Comparison of ENCODE assay signal across 8 cellular contexts in the genomic region with DNA sequence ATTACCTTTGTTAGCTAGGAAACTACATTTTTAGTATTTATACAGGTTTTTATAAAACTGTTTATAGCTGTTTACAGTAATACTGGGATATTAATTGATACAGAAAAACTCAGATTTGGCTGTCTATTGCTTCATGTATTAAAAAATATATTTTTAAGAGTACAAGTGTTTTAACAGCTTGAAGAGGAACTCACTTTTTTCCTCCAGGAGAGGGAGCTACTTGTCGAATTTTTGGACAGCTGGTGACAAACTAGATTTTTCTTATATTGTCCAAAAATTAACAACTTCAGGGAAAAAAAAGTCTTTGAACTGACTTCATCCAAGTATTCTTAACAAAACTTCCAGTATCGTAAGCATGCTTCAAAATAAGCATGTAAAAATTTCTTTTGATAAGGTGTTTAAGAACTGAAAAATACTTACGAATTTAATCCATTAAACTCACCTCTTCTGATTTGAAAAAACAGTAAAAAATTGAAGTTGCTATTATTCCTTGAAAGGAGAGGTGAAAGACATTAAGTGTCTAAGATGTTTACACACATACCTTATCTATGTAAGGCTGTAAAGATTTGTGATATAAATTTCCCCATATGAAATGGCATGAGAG. TPM values are rescaled to one million over a fixed set of nuclear protein-coding genes. Genes with fewer than 3 reads are reported as not detected.
A peak's percentile ranks its signal among the peaks of the same experiment; 100 is the strongest.
DNase-seq lines count a peak whose midpoint lies in the region; ATAC-seq, FAIRE-seq and TF ChIP-seq lines count a peak whose summit lies in the region.

No MANE protein-coding gene starts in this region.

- ATAC-seq in HepG2 (no peak), GM21723 (IDR thresholded peaks at IDR 0.05; ENCODE audit: unreplicated experiment) (no peak)
- ATAC-seq in stimulated activated naive CD8-positive, alpha-beta T cell treated with anti-CD3 and anti-CD28 coated beads, Interleukin-15, Interleukin-2, amounts not matched to agents 100 U/mL and 50 U/mL, for 24 hours, result no peak

- H3K9me3 ChIP-seq in HepG2 (ENCODE audit: low read length) (no peaks in the 10 kb centered on the region), vagina (no peaks in the 10 kb centered on the region)

- H3K27me3 ChIP-seq in HepG2 (ENCODE audit: control insufficient read depth in 1 of 2, insufficient read depth in 2 of 2, low read length in 2 of 2) (no peaks in the 10 kb centered on the region), vagina (no peaks in the 10 kb centered on the region)

- H3K79me2 ChIP-seq in HepG2 (ENCODE audit: insufficient read depth, low read length), result peaks cover 57% of the 10 kb centered on the region

- FAIRE-seq in HepG2 (lab: Jason Lieb, UNC), result no peak

- CTCF ChIA-PET in HepG2 (lab: Yijun Ruan, JAX; ENCODE audit: low intra/inter-chr PET ratio, low total read pairs), result interaction anchor here (1.1 kb wide), 1 partner anchor 795 kb away, joined by 3 read pairs; no protein-coding TSS in a partner anchor

- DNase-seq in SIG-M5 treated with dmso at 0.1 percent for 504 hours (lab: John Stamatoyannopoulos, UW; ENCODE audit: unreplicated experiment) (peak; percentile 68), SIG-M5 (lab: John Stamatoyannopoulos, UW) (no peak), NCI-H1694 treated with DMSO at 0.1 percent for 48 hours (lab: John Stamatoyannopoulos, UW) (peak; percentile 57), astrocyte of the hippocampus (ENCODE audit: low read depth, low spot score) (peak; percentile 72), HepG2 (ENCODE audit: low spot score) (peak; percentile 13), vagina (ENCODE audit: extremely low spot score in 2 of 2) (no peak)
- DNase-seq in stimulated activated naive CD8-positive, alpha-beta T cell treated with anti-CD3 and anti-CD28 coated beads, Interleukin-15, Interleukin-2, amounts not matched to agents 100 U/mL and 50 U/mL, for 24 hours, result no peak

- TF ChIP-seq POLR2A in HepG2 (IDR thresholded peaks at IDR 0.05; ENCODE audit: insufficient read depth in 1 of 2, low read depth in 2 of 2, low read length in 2 of 2), result no peak
- no peak for TF ChIP-seq POLR2A in vagina (IDR thresholded peaks at IDR 0.05)

- H3K9ac ChIP-seq in HepG2 (ENCODE audit: insufficient read depth, low read depth, low read length), result no peak overlapping the region

- TF ChIP-seq EP300 in HepG2 (IDR thresholded peaks at IDR 0.05; ENCODE audit: low read depth in 2 of 2, low read length in 2 of 2), result no peak
- TF ChIP-seq EP300 in HepG2 (CRISPR knock-in tag; IDR thresholded peaks at IDR 0.05; ENCODE audit: borderline replicate concordance), result no peak

- in situ Hi-C loops in HepG2 (cut with HindIII; ENCODE audit: extremely low pct_ligation_motif_present, low pct_unique_long_range_greater_than_20kb), result no loop called here

- no peak overlapping the region for H2AFZ ChIP-seq in HepG2 (ENCODE audit: low read length)

- H3K27ac ChIP-seq in HepG2 (ENCODE audit: extremely low read length, insufficient read depth, low read length) (no peak overlapping the region), vagina (peak overlapping the region; percentile 99)

- H3K4me2 ChIP-seq in HepG2 (ENCODE audit: low read depth, low read length), result peak overlapping the region; percentile 82

- no TSS peak for BruUV-seq in HepG2 (replicated peaks; lab: Mats Ljungman, UMichigan)

- peak overlapping the region in 1 of 3 experiments; percentile 14; a peak in 1 of 6 replicates for H3K4me3 ChIP-seq in HepG2 (replicated peaks in 1 of 3; ENCODE audit: insufficient read depth in 1 of 3, low read depth in 2 of 3, low read length in 3 of 3)
- peak overlapping the region in 1 of 2 donors; percentile 95 for H3K4me3 ChIP-seq in vagina

- WGBS in HepG2 (ENCODE audit: low lambda C conversion rate), result 32% methylated on average over 3 of the region's 3 CpGs

- no peak for TF ChIP-seq RAD21 in HepG2 (CRISPR knock-in tag; IDR thresholded peaks at IDR 0.05)

- TF ChIP-seq CTCF in HepG2 (CRISPR knock-in tag; IDR thresholded peaks at IDR 0.05), result 0 out of 2 replicates have a peak, but pooled peaks have one; percentile 10
- TF ChIP-seq CTCF in vagina (IDR thresholded peaks at IDR 0.05), result peak in 2 of 3 experiments; percentile 47

- H3K4me1 ChIP-seq in HepG2 (ENCODE audit: insufficient read depth, low read length), result peaks cover 32% of the 10 kb centered on the region
- peaks cover 59% of the 10 kb centered on the region for H3K4me1 ChIP-seq in vagina

- intact Hi-C loops in HepG2 (cut with micrococcal nuclease; ENCODE audit: unreplicated experiment), result loop anchor here (5.0 kb wide), 1 partner anchor 797 kb away; no protein-coding TSS in a partner anchor
- intact Hi-C loops in vagina (cut with DNase I), result no loop called here

- H4K20me1 ChIP-seq in HepG2 (ENCODE audit: insufficient read depth, low read length), result no peaks in the 10 kb centered on the region

- POLR2A ChIA-PET in HepG2 (lab: Yijun Ruan, JAX), result no interaction called here

- H3K36me3 ChIP-seq in HepG2 (replicated peaks in 1 of 2; ENCODE audit: control insufficient read depth in 1 of 2, insufficient read depth in 2 of 2, low read length in 2 of 2) (no peaks in the 10 kb centered on the region), vagina (no peaks in the 10 kb centered on the region)

TF ChIP-seq in HepG2, 621 proteins besides CTCF, POLR2A, EP300 and RAD21:
- no peak for TF ChIP-seq ZNF414 (CRISPR knock-in tag; IDR thresholded peaks at IDR 0.05)
- TF ChIP-seq STAG1 (CRISPR knock-in tag; IDR thresholded peaks at IDR 0.05), result peak; percentile 18; the same call in 1 of the 2 replicates
- no peak for TF ChIP-seq GATAD1 (CRISPR knock-in tag; IDR thresholded peaks at IDR 0.05)
- peak; percentile 25; the same call in 1 of the 2 replicates for TF ChIP-seq SMC3 (IDR thresholded peaks at IDR 0.05; ENCODE audit: low read length)
- TF ChIP-seq RFXAP (CRISPR knock-in tag; IDR thresholded peaks at IDR 0.05; ENCODE audit: borderline replicate concordance), result no peak

RNA-seq across cellular contexts. Expression of gene DIPK2A, which starts 4.0 kb away (rescaled TPM):
- 3.3 and 8.0 TPM in 2 replicates for total RNA-seq in HepG2 (2016; rRNA removed; fragmentation: Illumina TruSeq; extraction: Trizol)
- 17.2 and 18.6 TPM in 2 replicates for total RNA-seq in HepG2 (2016; cell fraction: cytosol; rRNA removed; fragmentation: Illumina TruSeq; extraction: Trizol; ENCODE audit: low read depth)
- 3.1 and 7.8 TPM in 2 replicates for total RNA-seq in HepG2 (2016; cell fraction: insoluble cytoplasmic fraction; rRNA removed; fragmentation: Illumina TruSeq; extraction: Trizol)
- total RNA-seq in HepG2 (2016; cell fraction: membrane; rRNA removed; fragmentation: Illumina TruSeq; extraction: Trizol), result 6.8 and 7.4 TPM in 2 replicates
- 10.5 and 11.3 TPM in 2 replicates for total RNA-seq in HepG2 (2016; cell fraction: nucleus; rRNA removed; fragmentation: Illumina TruSeq; extraction: Trizol)
- polyA plus RNA-seq in HepG2 (2011; rRNA removed), result 4.1 and 5.8 TPM in 2 replicates
- 4.0 and 6.9 TPM in 2 replicates for polyA plus RNA-seq in HepG2 (2011; cell fraction: cytosol; rRNA removed)
- 8.8 and 14.0 TPM in 2 replicates for polyA plus RNA-seq in HepG2 (2011; cell fraction: nucleus; rRNA removed)
- polyA plus RNA-seq in HepG2 (2012), result 6.9 and 8.8 TPM in 2 replicates
- polyA plus RNA-seq in HepG2 (2016; cell fraction: cytosol; fragmentation: Illumina TruSeq; extraction: Trizol; ENCODE audit: low read depth), result 0.35 and 0.37 TPM in 2 replicates
- 3.8 and 4.1 TPM in 2 replicates for polyA plus RNA-seq in HepG2 (2016; cell fraction: insoluble cytoplasmic fraction; fragmentation: Illumina TruSeq; extraction: Trizol; ENCODE audit: low read depth)
- 1.00 and 1.1 TPM in 2 replicates for polyA plus RNA-seq in HepG2 (2016; cell fraction: membrane; fragmentation: Illumina TruSeq; extraction: Trizol; ENCODE audit: low read depth)
- 12.4 and 14.3 TPM in 2 replicates for polyA plus RNA-seq in HepG2 (2016; cell fraction: nucleus; fragmentation: Illumina TruSeq; extraction: Trizol; ENCODE audit: insufficient read depth, low read depth)
- 35.4 and 74.5 TPM in 2 replicates for polyA minus RNA-seq in HepG2 (2011; rRNA and poly(A)+ RNA removed; ENCODE audit: low replicate concordance)
- polyA minus RNA-seq in HepG2 (2011; cell fraction: cytosol; rRNA and poly(A)+ RNA removed), result 27.0 and 28.7 TPM in 2 replicates
- 32.8 and 47.2 TPM in 2 replicates for polyA minus RNA-seq in HepG2 (2011; cell fraction: nucleus; rRNA and poly(A)+ RNA removed)
- 26.5 TPM for total RNA-seq in vagina

Comparison
In these comparisons a context has a peak if more than half of its experiments do, and no peak if none do; other contexts are left out.
1. DNase-seq: peak in SIG-M5 treated with dmso at 0.1 percent for 504 hours (single experiment), NCI-H1694 treated with DMSO at 0.1 percent for 48 hours (single experiment), astrocyte of the hippocampus (single experiment) and HepG2 (single experiment); none in SIG-M5 (single experiment), vagina (0 of 2) and stimulated activated naive CD8-positive, alpha-beta T cell treated with anti-CD3 and anti-CD28 coated beads, Interleukin-15, Interleukin-2, amounts not matched to agents 100 U/mL and 50 U/mL, for 24 hours (single experiment).